In genomic region chr4:70501838-70502237, GRCh38 we compare ENCODE assay signal across 9 cellular contexts. TPM values are rescaled to one million over a fixed set of nuclear protein-coding genes. Genes with fewer than 3 reads are reported as not detected.
"Had no signal": no experiment of that assay in that cellular context is flagged by ENCODE, and none has a peak within 500 bp of the region (broad histone marks: within the 10 kb centered on the region; RNA-seq: fewer than 3 reads in every experiment).

No MANE protein-coding gene starts in this region.

RNA-seq across cellular contexts. Expression of gene AMTN, which starts 16.5 kb away (rescaled TPM):
- total RNA-seq: activated CD4-positive, alpha-beta T cell treated with anti-CD3 and anti-CD28 coated beads for 36 hours; activated CD4-positive, alpha-beta T cell treated with anti-CD3 and anti-CD28 coated beads, Interleukin-2, amount 10 ng/mL, durations not matched to agents 7 days and 5 days; activated CD8-positive, alpha-beta T cell treated with anti-CD3 and anti-CD28 coated beads, Interleukin-2, amount 10 ng/mL, durations not matched to agents 7 days and 5 days; activated naive CD8-positive, alpha-beta T cell treated with anti-CD3 and anti-CD28 coated beads, Interleukin-2, amount 10 ng/mL, durations not matched to agents 7 days and 5 days; activated T-helper 2 cell treated with anti-CD3 and anti-CD28 coated beads, Interferon-gamma antibody, Interleukin-2, Interleukin-4, amounts not matched to agents 10 μg/mL and 5 μg/mL and 100 μg/mL, durations not matched to agents 14 hours and 24 hours and 36 hours; adrenal gland; RPMI7951; WTC11 had no signal
- polyA plus RNA-seq: adrenal gland had no signal

RNA-seq across cellular contexts. Expression of gene MUC7, which starts 29.8 kb away (rescaled TPM):
- total RNA-seq: activated CD4-positive, alpha-beta T cell treated with anti-CD3 and anti-CD28 coated beads for 36 hours; activated CD4-positive, alpha-beta T cell treated with anti-CD3 and anti-CD28 coated beads, Interleukin-2, amount 10 ng/mL, durations not matched to agents 7 days and 5 days; activated CD8-positive, alpha-beta T cell treated with anti-CD3 and anti-CD28 coated beads, Interleukin-2, amount 10 ng/mL, durations not matched to agents 7 days and 5 days; activated naive CD8-positive, alpha-beta T cell treated with anti-CD3 and anti-CD28 coated beads, Interleukin-2, amount 10 ng/mL, durations not matched to agents 7 days and 5 days; activated T-helper 2 cell treated with anti-CD3 and anti-CD28 coated beads, Interferon-gamma antibody, Interleukin-2, Interleukin-4, amounts not matched to agents 10 μg/mL and 5 μg/mL and 100 μg/mL, durations not matched to agents 14 hours and 24 hours and 36 hours; adrenal gland; bronchial epithelial cell; RPMI7951; WTC11 had no signal
- polyA plus RNA-seq: adrenal gland had no signal
